ENCODE assay signal across 11 cellular contexts in genomic region chr11:1138053-1138452, GRCh38. TPM values are rescaled to one million over a fixed set of nuclear protein-coding genes. Genes with fewer than 3 reads are reported as not detected.
DNase-seq lines count a peak whose midpoint lies in the region; TF ChIP-seq lines count a peak whose summit lies in the region.
"Had no signal": no experiment of that assay in that cellular context is flagged by ENCODE, and none has a peak within 500 bp of the region (broad histone marks: within the 10 kb centered on the region; RNA-seq: fewer than 3 reads in every experiment).

No MANE protein-coding gene starts in this region.

- H4K8ac ChIP-seq in trophoblast cell (ENCODE audit: low read depth, low read length), result no peak overlapping the region

- no peak overlapping the region for H2AK5ac ChIP-seq in trophoblast cell (ENCODE audit: low read length)

- H3K36me3 ChIP-seq in trophoblast cell (ENCODE audit: control insufficient read depth in 1 of 2, insufficient read depth in 2 of 2, low read length in 2 of 2), result no peaks in the 10 kb centered on the region
- H3K36me3 ChIP-seq: neural progenitor cell had no signal

- no peak overlapping the region for H2BK5ac ChIP-seq in trophoblast cell (ENCODE audit: low read depth, low read length, poor library complexity)

- H3K14ac ChIP-seq in trophoblast cell (ENCODE audit: low read length), result no peak overlapping the region

- H3K79me2 ChIP-seq in trophoblast cell (ENCODE audit: control insufficient read depth, insufficient read depth, low read length, poor library complexity), result no peaks in the 10 kb centered on the region

- H4K12ac ChIP-seq in trophoblast cell (ENCODE audit: low read depth, low read length), result no peak overlapping the region

- H4K91ac ChIP-seq in trophoblast cell (ENCODE audit: low read depth, low read length), result no peak overlapping the region

- H3K27me3 ChIP-seq in trophoblast cell (ENCODE audit: insufficient read depth, low read length), result no peaks in the 10 kb centered on the region
- H3K27me3 ChIP-seq: neural progenitor cell had no signal

- no peaks in the 10 kb centered on the region for H3K4me1 ChIP-seq in trophoblast cell (ENCODE audit: control insufficient read depth in 1 of 2, insufficient read depth in 2 of 2, low read length in 2 of 2)

- H2BK12ac ChIP-seq in trophoblast cell (ENCODE audit: low read length), result no peak overlapping the region

- H2BK120ac ChIP-seq in trophoblast cell (ENCODE audit: insufficient read depth, low read length, poor library complexity), result no peak overlapping the region

- H2AFZ ChIP-seq in trophoblast cell (ENCODE audit: insufficient read depth, low read length, poor library complexity), result no peak overlapping the region
- H2AFZ ChIP-seq: neural progenitor cell had no signal

- H3K23ac ChIP-seq in trophoblast cell (ENCODE audit: low read length), result no peak overlapping the region

- TF ChIP-seq CTCF in astrocyte of the spinal cord (IDR thresholded peaks at IDR 0.05; ENCODE audit: low read depth, low read length), result no peak

- H3K4me3 ChIP-seq in astrocyte of the spinal cord (ENCODE audit: low read depth, low read length), result no peak overlapping the region
- peak overlapping the region; percentile 1 for H3K4me3 ChIP-seq in trophoblast cell (ENCODE audit: low read depth, low read length)
- H3K4me3 ChIP-seq: neural progenitor cell, SK-N-MC had no signal

- no peak overlapping the region for H3K4me2 ChIP-seq in trophoblast cell (ENCODE audit: low read length)
- H3K4me2 ChIP-seq: neural progenitor cell had no signal

- peaks cover 15% of the 10 kb centered on the region for H3K9me3 ChIP-seq in trophoblast cell (ENCODE audit: insufficient read depth, low read depth, low read length)

- peak; percentile 26 for DNase-seq in activated CD8-positive, alpha-beta memory T cell treated with anti-CD3 and anti-CD28 coated beads for 24 hours
- DNase-seq in activated CD8-positive, alpha-beta memory T cell treated with anti-CD3 and anti-CD28 coated beads, Interleukin-2, amount 50 U/mL, for 4 hours, result no peak
- DNase-seq in HS-27A (ENCODE audit: low read depth) (peak; percentile 66), astrocyte of the spinal cord (ENCODE audit: low read depth, low spot score) (peak; percentile 26), trophoblast cell (no peak), hippocampal formation (lab: John Stamatoyannopoulos, UW) (no peak), NCI-H526 (lab: John Stamatoyannopoulos, UW) (no peak), NK-92 (lab: John Stamatoyannopoulos, UW; ENCODE audit: unreplicated experiment) (no peak)
- DNase-seq: NCI-H1092 treated with DMSO at 0.1 percent for 48 hours had no signal

- no peak overlapping the region for H3K4ac ChIP-seq in trophoblast cell (ENCODE audit: low read depth, low read length)

- H3K9ac ChIP-seq in trophoblast cell (ENCODE audit: low read length), result no peak overlapping the region
- H3K9ac ChIP-seq: neural progenitor cell had no signal

- in situ Hi-C loops in astrocyte of the spinal cord (cut with HindIII; ENCODE audit: low sequenced_read_pairs), result no loop called here

- H3K79me1 ChIP-seq in trophoblast cell (ENCODE audit: low read length), result no peaks in the 10 kb centered on the region

- WGBS in trophoblast cell (ENCODE audit: extremely low coverage, insufficient coverage, insufficient read length), result no CpG with 5 or more reads among the region's 8 CpGs

- H3K18ac ChIP-seq in trophoblast cell (ENCODE audit: low read length), result no peak overlapping the region

- no peak overlapping the region for H3K27ac ChIP-seq in trophoblast cell (ENCODE audit: low read depth, low read length)
- H3K27ac ChIP-seq: neural progenitor cell, SK-N-MC had no signal

RNA-seq across cellular contexts. Expression of gene MUC5AC, which starts 19.7 kb away (rescaled TPM):
- polyA plus RNA-seq in trophoblast cell (2013), result not detected in 2 replicates

Comparison
In these comparisons a context has a peak if more than half of its experiments do, and no peak if none do; other contexts are left out.
1. DNase-seq: peak in activated CD8-positive, alpha-beta memory T cell treated with anti-CD3 and anti-CD28 coated beads for 24 hours (single experiment), HS-27A (single experiment) and astrocyte of the spinal cord (single experiment); none in activated CD8-positive, alpha-beta memory T cell treated with anti-CD3 and anti-CD28 coated beads, Interleukin-2, amount 50 U/mL, for 4 hours (single experiment), trophoblast cell (0 of 2), hippocampal formation (0 of 2), NCI-H526 (0 of 2) and NK-92 (single experiment).